Comparison of ENCODE assay signal across 20 cellular contexts in genomic region chr15:92377083-92377789, GRCh38. TPM values are rescaled to one million over a fixed set of nuclear protein-coding genes. Genes with fewer than 3 reads are reported as not detected.
A peak's percentile ranks its signal among the peaks of the same experiment; 100 is the strongest.
DNase-seq lines count a peak whose midpoint lies in the region; ATAC-seq, FAIRE-seq and TF ChIP-seq lines count a peak whose summit lies in the region.
"Had no signal": no experiment of that assay in that cellular context is flagged by ENCODE, and none has a peak within 500 bp of the region (broad histone marks: within the 10 kb centered on the region; RNA-seq: fewer than 3 reads in every experiment).

No MANE protein-coding gene starts in this region.

- no peak overlapping the region for H2BK5ac ChIP-seq in mesendoderm (ENCODE audit: low read length)

- H3K56ac ChIP-seq in mesendoderm (ENCODE audit: low read length) = no peak overlapping the region

- H4K5ac ChIP-seq in mesendoderm (ENCODE audit: low read length) = no peak overlapping the region

- H3K79me1 ChIP-seq in mesendoderm (ENCODE audit: low read length) = no peaks in the 10 kb centered on the region

- H3K18ac ChIP-seq in mesendoderm (ENCODE audit: low read length) = no peak overlapping the region

- no peak for TF ChIP-seq CTCF in bronchial epithelial cell (IDR thresholded peaks at IDR 0.05; ENCODE audit: insufficient read depth, low read length, severe bottlenecking)
- TF ChIP-seq CTCF in GM13977 (IDR thresholded peaks at IDR 0.05; ENCODE audit: extremely low read depth, insufficient read depth, missing control alignments) = no peak

- H3K4me3 ChIP-seq in bronchial epithelial cell (ENCODE audit: low read depth, low read length) (no peak overlapping the region), mesendoderm (ENCODE audit: low read length) (no peak overlapping the region)
- H3K4me3 ChIP-seq: SK-N-MC, stomach had no signal

- peak; percentile 51 for DNase-seq in AG20443 (ENCODE audit: low spot score)
- peak; percentile 67 for DNase-seq in NCI-H1694 (lab: John Stamatoyannopoulos, UW)
- DNase-seq in bronchial epithelial cell (ENCODE audit: low read depth) = peak; percentile 6
- peak; percentile 43 for DNase-seq in mesendoderm
- no peak for DNase-seq in activated CD4-positive, alpha-beta T cell treated with anti-CD3 and anti-CD28 coated beads for 48 hours
- no peak for DNase-seq in GM13977 (ENCODE audit: low spot score)
- DNase-seq: activated gamma-delta T cell treated with Interleukin-2 at 50 U/mL for 16 hours; AML-193; effector CD4-positive, alpha-beta T cell; HCEC 1CT; midbrain; NCI-H1930; NK-92 treated with Interleukin-12 subunit alpha and Interleukin-12 subunit beta, amount 100 ng/mL, for 24 hours; stomach had no signal

- no peaks in the 10 kb centered on the region for H3K4me1 ChIP-seq in mesendoderm (ENCODE audit: control insufficient read depth, low read depth, low read length)
- H3K4me1 ChIP-seq: stomach had no signal

- no peak overlapping the region for H2BK15ac ChIP-seq in mesendoderm (replicated peaks; ENCODE audit: low read depth)

- no peak overlapping the region for H2BK120ac ChIP-seq in mesendoderm (ENCODE audit: low read depth, low read length)

- H3K4me2 ChIP-seq in mesendoderm (ENCODE audit: low read length) = no peak overlapping the region

- in situ Hi-C loops in GM13977 (cut with MboI; ENCODE audit: low pct_unique_long_range_greater_than_20kb, low sequenced_read_pairs, unreplicated experiment) = no loop called here

- no peak for FAIRE-seq in bronchial epithelial cell (lab: Jason Lieb, UNC)
- FAIRE-seq: TTC549 had no signal

- H4K8ac ChIP-seq in mesendoderm (ENCODE audit: low read depth, low read length) = no peak overlapping the region

- H3K36me3 ChIP-seq in bronchial epithelial cell (ENCODE audit: control insufficient read depth, insufficient read depth, low read length) = no peaks in the 10 kb centered on the region
- H3K36me3 ChIP-seq in mesendoderm (ENCODE audit: control insufficient read depth, insufficient read depth, low read length) = no peaks in the 10 kb centered on the region
- H3K36me3 ChIP-seq: stomach had no signal

- H3K27ac ChIP-seq in mesendoderm (ENCODE audit: low read depth, low read length) = no peak overlapping the region
- H3K27ac ChIP-seq: HL-60, SK-N-MC, stomach had no signal

- H3K9ac ChIP-seq in mesendoderm (ENCODE audit: low read length) = no peak overlapping the region

- H3K4ac ChIP-seq in mesendoderm (ENCODE audit: low read depth, low read length) = no peak overlapping the region

- no peak for ATAC-seq in GM18909 (IDR thresholded peaks at IDR 0.05; ENCODE audit: poor library complexity, unreplicated experiment)
- no peak for ATAC-seq in HG03354 (IDR thresholded peaks at IDR 0.05; ENCODE audit: poor library complexity, severe bottlenecking, unreplicated experiment)

- no peak overlapping the region for H2AK5ac ChIP-seq in mesendoderm (ENCODE audit: low read length)

- H3K23ac ChIP-seq in mesendoderm (ENCODE audit: low read length) = no peak overlapping the region

- no CpG with 5 or more reads among the region's 10 CpGs for whole genome bisulfite sequencing in mesendoderm (ENCODE audit: extremely low coverage, insufficient coverage, low lambda C conversion rate)

- no peaks in the 10 kb centered on the region for H3K27me3 ChIP-seq in bronchial epithelial cell (ENCODE audit: control insufficient read depth, insufficient read depth, low read length)
- H3K27me3 ChIP-seq in mesendoderm (ENCODE audit: insufficient read depth, low read length, poor library complexity) = no peaks in the 10 kb centered on the region

- no peaks in the 10 kb centered on the region for H3K79me2 ChIP-seq in mesendoderm (ENCODE audit: control insufficient read depth, insufficient read depth, low read length)

RNA-seq across cellular contexts. Expression of gene ST8SIA2, which starts 16.4 kb away (rescaled TPM):
- not detected in 2 replicates for total RNA-seq in bronchial epithelial cell
- polyA plus RNA-seq in mesendoderm (2013, experiment 1 of 2) = 4.9 TPM
- polyA plus RNA-seq in mesendoderm (2013, experiment 2 of 2) = 4.6 TPM
- total RNA-seq: activated CD8-positive, alpha-beta memory T cell treated with anti-CD3 and anti-CD28 coated beads for 36 hours had no signal
- polyA plus RNA-seq: stomach had no signal

Comparison
In these comparisons a context has a peak if more than half of its experiments do, and no peak if none do; other contexts are left out.
1. DNase-seq: peak in AG20443 (single experiment), NCI-H1694 (single experiment), bronchial epithelial cell (single experiment) and mesendoderm (single experiment); none in activated CD4-positive, alpha-beta T cell treated with anti-CD3 and anti-CD28 coated beads for 48 hours (single experiment) and GM13977 (single experiment).